2 cellular contexts compared by ENCODE assay signal in genomic region chr18:75391275-75392115, GRCh38.
TF ChIP-seq lines count a peak whose summit lies in the region.

No MANE protein-coding gene starts in this region.

TF ChIP-seq in liver, 16 proteins besides CTCF, POLR2A, EP300 and RAD21 (continued from another document):
- no peak for TF ChIP-seq REST (IDR thresholded peaks at IDR 0.05)
TF ChIP-seq in liver: peak in this region for 1.

TF ChIP-seq in HepG2, 621 proteins besides CTCF, POLR2A, EP300 and RAD21 (continued from another document):
- TF ChIP-seq ZBTB10 (CRISPR knock-in tag; IDR thresholded peaks at IDR 0.05; ENCODE audit: borderline replicate concordance) (no peak), ZNF263 (CRISPR knock-in tag; IDR thresholded peaks at IDR 0.05) (no peak), ZNF331 (CRISPR knock-in tag; IDR thresholded peaks at IDR 0.05) (no peak), IRF1 (CRISPR knock-in tag; IDR thresholded peaks at IDR 0.05; ENCODE audit: low read depth) (no peak), SALL2 (CRISPR knock-in tag; IDR thresholded peaks at IDR 0.05) (no peak)
